Comparison of ENCODE assay signal across 18 cellular contexts in the genomic region with DNA sequence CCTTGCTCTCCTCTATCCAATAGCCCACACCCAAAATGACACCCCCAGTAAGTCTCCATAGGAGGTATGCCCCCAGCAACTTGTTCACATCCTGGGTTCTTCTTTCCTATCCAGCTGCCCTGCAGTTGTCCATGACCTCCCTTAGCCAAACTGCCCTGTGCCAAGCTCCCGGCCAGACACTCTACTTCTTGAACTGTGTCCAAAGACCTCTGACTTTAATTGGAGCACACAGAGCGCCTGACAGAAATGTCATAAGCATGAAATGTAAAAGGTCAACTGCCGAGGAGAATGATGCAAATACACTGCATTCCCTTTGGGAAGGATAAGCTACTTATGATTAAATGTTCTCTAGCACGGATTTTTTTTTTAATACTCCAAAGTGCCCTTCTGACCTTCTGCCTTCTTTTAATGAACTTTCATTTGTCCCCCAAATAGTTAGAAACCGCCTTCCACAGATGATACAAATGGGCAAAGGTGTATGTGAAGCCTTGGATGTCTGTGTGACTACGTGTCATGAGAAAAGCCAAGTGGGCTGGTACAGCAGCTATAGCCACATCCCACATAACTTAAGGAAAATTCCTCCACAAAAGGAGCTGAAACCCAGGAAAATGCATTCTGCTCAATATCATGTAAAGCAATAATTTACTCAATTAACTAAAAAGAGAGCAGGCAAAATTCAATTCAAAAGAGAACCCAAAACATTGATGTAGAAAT. TPM values are rescaled to one million over a fixed set of nuclear protein-coding genes. Genes with fewer than 3 reads are reported as not detected.
DNase-seq lines count a peak whose midpoint lies in the region; ATAC-seq, FAIRE-seq and TF ChIP-seq lines count a peak whose summit lies in the region.
"Had no signal": no experiment of that assay in that cellular context is flagged by ENCODE, and none has a peak within 500 bp of the region (broad histone marks: within the 10 kb centered on the region; RNA-seq: fewer than 3 reads in every experiment).

No MANE protein-coding gene starts in this region.

- H3K4me1 ChIP-seq in liver (ENCODE audit: control insufficient read depth in 4 of 4, insufficient read depth in 4 of 4, low read length in 3 of 4) (peaks cover 3 to 35% (median 23%) of the 10 kb centered on the region in 4 donors), HepG2 (ENCODE audit: insufficient read depth, low read length) (0 out of 2 replicates have a peak, but pooled peaks cover 7% of the 10 kb centered on the region), neural progenitor cell (peaks cover 9% of the 10 kb centered on the region), mucosa of descending colon (ENCODE audit: low read depth) (no peaks in the 10 kb centered on the region)

- ATAC-seq in HepG2 (no peak), GM19463 (IDR thresholded peaks at IDR 0.05; ENCODE audit: unreplicated experiment) (no peak), mucosa of descending colon (no peak)
- ATAC-seq: PC-3 had no signal

- no peak overlapping the region for H3K4me3 ChIP-seq in liver (ENCODE audit: low read depth in 1 of 3, low read length in 3 of 3)
- no peak overlapping the region for H3K4me3 ChIP-seq in HepG2 (replicated peaks in 1 of 3; ENCODE audit: insufficient read depth in 1 of 3, low read depth in 2 of 3, low read length in 3 of 3)
- H3K4me3 ChIP-seq in fibroblast of villous mesenchyme (ENCODE audit: low read depth, low read length), result no peak overlapping the region
- no peak overlapping the region for H3K4me3 ChIP-seq in neural progenitor cell
- H3K4me3 ChIP-seq in mucosa of descending colon, result no peak overlapping the region

- H3K4me1 Mint-ChIP-seq in neural progenitor cell, result peaks cover 36% of the 10 kb centered on the region

- 30% methylated on average over 6 of the region's 6 CpGs for WGBS in liver
- WGBS in HepG2 (ENCODE audit: low lambda C conversion rate), result 93% methylated on average over 6 of the region's 6 CpGs

- intact Hi-C loops in HepG2 (cut with micrococcal nuclease; ENCODE audit: unreplicated experiment), result no loop called here
- intact Hi-C loops in mucosa of descending colon (cut with DNase I, micrococcal nuclease), result no loop called here

- POLR2A ChIA-PET in HepG2 (lab: Yijun Ruan, JAX), result no interaction called here

- TF ChIP-seq POLR2A in HepG2 (IDR thresholded peaks at IDR 0.05; ENCODE audit: insufficient read depth in 1 of 2, low read depth in 2 of 2, low read length in 2 of 2), result no peak

- BruUV-seq in HepG2 (replicated peaks; lab: Mats Ljungman, UMichigan), result no TSS peak

- peak; percentile 45 to 47 for TF ChIP-seq RAD21 in liver (IDR thresholded peaks at IDR 0.05)
- no peak for TF ChIP-seq RAD21 in HepG2 (CRISPR knock-in tag; IDR thresholded peaks at IDR 0.05)

- H3K27me3 Mint-ChIP-seq in neural progenitor cell (ENCODE audit: insufficient read depth, low read depth), result peaks cover 2% of the 10 kb centered on the region

- TF ChIP-seq CTCF in liver (IDR thresholded peaks at IDR 0.05; ENCODE audit: low read depth, low read length, missing input control) (no peak), HepG2 (CRISPR knock-in tag; IDR thresholded peaks at IDR 0.05) (no peak), fibroblast of villous mesenchyme (IDR thresholded peaks at IDR 0.05; ENCODE audit: insufficient read depth, low read depth, low read length) (no peak), neural progenitor cell (IDR thresholded peaks at IDR 0.05) (no peak), mucosa of descending colon (IDR thresholded peaks at IDR 0.05) (no peak)

- no peak for FAIRE-seq in HepG2 (lab: Jason Lieb, UNC)

- in situ Hi-C loops in HepG2 (cut with HindIII; ENCODE audit: extremely low pct_ligation_motif_present, low pct_unique_long_range_greater_than_20kb), result no loop called here

- H3K27ac Mint-ChIP-seq in neural progenitor cell, result peak overlapping the region; percentile 58

- H2AFZ ChIP-seq in HepG2 (ENCODE audit: low read length), result no peak overlapping the region
- H2AFZ ChIP-seq in neural progenitor cell (replicated peaks), result no peak overlapping the region

- H3K4me2 ChIP-seq in HepG2 (ENCODE audit: low read depth, low read length) (no peak overlapping the region), neural progenitor cell (no peak overlapping the region)

- no peaks in the 10 kb centered on the region for H3K27me3 ChIP-seq in liver (ENCODE audit: control insufficient read depth in 4 of 4, insufficient read depth in 4 of 4, low read length in 3 of 4)
- no peaks in the 10 kb centered on the region for H3K27me3 ChIP-seq in HepG2 (ENCODE audit: control insufficient read depth in 1 of 2, insufficient read depth in 2 of 2, low read length in 2 of 2)
- H3K27me3 ChIP-seq in neural progenitor cell, result no peaks in the 10 kb centered on the region

- no peaks in the 10 kb centered on the region for H3F3A ChIP-seq in neural progenitor cell (ENCODE audit: low read depth)

- CTCF ChIA-PET in HepG2 (lab: Yijun Ruan, JAX; ENCODE audit: low intra/inter-chr PET ratio, low total read pairs), result no interaction called here

- DNase-seq in HepG2 (ENCODE audit: low spot score), result no peak
- peak; percentile 65 for DNase-seq in fibroblast of villous mesenchyme (ENCODE audit: low read depth)
- DNase-seq in neural progenitor cell (ENCODE audit: low spot score), result no peak
- no peak for DNase-seq in nucleus accumbens (lab: John Stamatoyannopoulos, UW)
- no peak for DNase-seq in T1000 (lab: John Stamatoyannopoulos, UW)
- DNase-seq in mucosa of descending colon, result no peak
- DNase-seq: ACHN; activated CD4-positive, CD25-positive, alpha-beta regulatory T cell; activated CD8-positive, alpha-beta memory T cell treated with anti-CD3 and anti-CD28 coated beads, Interleukin-2, amount 50 U/mL, for 4 hours; activated naive CD4-positive, alpha-beta T cell treated with anti-CD3 and anti-CD28 coated beads, Interleukin-2, amount 50 U/mL, for 16 hours; cerebellar nuclear complex; NCI-H146; NCI-H446 treated with DMSO at 0.1 percent for 48 hours; PC-3; stimulated activated naive CD4-positive, alpha-beta T cell; SW 1271 had no signal

- no peak overlapping the region for H3K4me3 Mint-ChIP-seq in neural progenitor cell

- H3K9me3 ChIP-seq in liver (ENCODE audit: control insufficient read depth in 4 of 4, low read length in 3 of 4) (no peaks in the 10 kb centered on the region), HepG2 (ENCODE audit: low read length) (no peaks in the 10 kb centered on the region), neural progenitor cell (ENCODE audit: low read depth) (no peaks in the 10 kb centered on the region), mucosa of descending colon (no peaks in the 10 kb centered on the region)

- H3K79me2 ChIP-seq in HepG2 (ENCODE audit: insufficient read depth, low read length) (no peaks in the 10 kb centered on the region), neural progenitor cell (ENCODE audit: low read depth) (no peaks in the 10 kb centered on the region)

- no peak overlapping the region for H3K9ac ChIP-seq in liver (ENCODE audit: low read depth in 1 of 2, low read length in 2 of 2)
- no peak overlapping the region for H3K9ac ChIP-seq in HepG2 (ENCODE audit: insufficient read depth, low read depth, low read length)
- no peak overlapping the region for H3K9ac ChIP-seq in neural progenitor cell

- H3K36me3 ChIP-seq in liver (ENCODE audit: control insufficient read depth in 4 of 4, insufficient read depth in 3 of 4, low read depth in 1 of 4, low read length in 3 of 4) (peaks cover 0 to 14% (median 13%) of the 10 kb centered on the region in 4 donors), HepG2 (replicated peaks in 1 of 2; ENCODE audit: control insufficient read depth in 1 of 2, insufficient read depth in 2 of 2, low read length in 2 of 2) (peaks cover 21 to 73% of the 10 kb centered on the region in 2 experiments), neural progenitor cell (no peaks in the 10 kb centered on the region), mucosa of descending colon (ENCODE audit: low read depth) (no peaks in the 10 kb centered on the region)

- H3K27ac ChIP-seq in liver (ENCODE audit: low read depth in 1 of 2, low read length in 2 of 2) (peak overlapping the region; percentile 48 to 67), HepG2 (ENCODE audit: extremely low read length, insufficient read depth, low read length) (no peak overlapping the region), neural progenitor cell (no peak overlapping the region)

- H3K36me3 Mint-ChIP-seq in neural progenitor cell, result no peaks in the 10 kb centered on the region

- no peaks in the 10 kb centered on the region for H3K9me3 Mint-ChIP-seq in neural progenitor cell

- H4K20me1 ChIP-seq in HepG2 (ENCODE audit: insufficient read depth, low read length) (no peaks in the 10 kb centered on the region), neural progenitor cell (ENCODE audit: low read depth) (no peaks in the 10 kb centered on the region)

- TF ChIP-seq EP300 in HepG2 (IDR thresholded peaks at IDR 0.05; ENCODE audit: low read depth in 2 of 2, low read length in 2 of 2), result no peak
- no peak for TF ChIP-seq EP300 in HepG2 (CRISPR knock-in tag; IDR thresholded peaks at IDR 0.05; ENCODE audit: borderline replicate concordance)

RNA-seq across cellular contexts. Expression of a gene that starts 26.7 kb away (rescaled TPM):
- total RNA-seq in liver, result 10 to 100 TPM; 18.3 to 20.6 TPM
- 10 to 100 TPM in 1 of 2 donors, 1 to 10 TPM in 1; 9.7 to 24.0 TPM for polyA plus RNA-seq in liver
- 31.1 and 42.0 TPM in 2 replicates for total RNA-seq in HepG2 (2016; rRNA removed; fragmentation: Illumina TruSeq; extraction: Trizol)
- total RNA-seq in HepG2 (2016; cell fraction: cytosol; rRNA removed; fragmentation: Illumina TruSeq; extraction: Trizol; ENCODE audit: low read depth), result 10.3 and 11.6 TPM in 2 replicates
- total RNA-seq in HepG2 (2016; cell fraction: insoluble cytoplasmic fraction; rRNA removed; fragmentation: Illumina TruSeq; extraction: Trizol), result 30.7 and 39.5 TPM in 2 replicates
- 24.2 and 24.3 TPM in 2 replicates for total RNA-seq in HepG2 (2016; cell fraction: membrane; rRNA removed; fragmentation: Illumina TruSeq; extraction: Trizol)
- total RNA-seq in HepG2 (2016; cell fraction: nucleus; rRNA removed; fragmentation: Illumina TruSeq; extraction: Trizol), result 26.7 and 29.8 TPM in 2 replicates
- 4.6 and 5.5 TPM in 2 replicates for polyA plus RNA-seq in HepG2 (2011; rRNA removed)
- polyA plus RNA-seq in HepG2 (2011; cell fraction: cytosol; rRNA removed), result 2.7 and 3.8 TPM in 2 replicates
- 4.6 and 6.1 TPM in 2 replicates for polyA plus RNA-seq in HepG2 (2011; cell fraction: nucleus; rRNA removed)
- polyA plus RNA-seq in HepG2 (2012), result 6.5 and 16.7 TPM in 2 replicates
- polyA plus RNA-seq in HepG2 (2016; cell fraction: cytosol; fragmentation: Illumina TruSeq; extraction: Trizol; ENCODE audit: low read depth), result 6.7 and 7.6 TPM in 2 replicates
- 47.1 and 47.2 TPM in 2 replicates for polyA plus RNA-seq in HepG2 (2016; cell fraction: insoluble cytoplasmic fraction; fragmentation: Illumina TruSeq; extraction: Trizol; ENCODE audit: low read depth)
- 16.3 and 16.4 TPM in 2 replicates for polyA plus RNA-seq in HepG2 (2016; cell fraction: membrane; fragmentation: Illumina TruSeq; extraction: Trizol; ENCODE audit: low read depth)
- 32.5 and 34.5 TPM in 2 replicates for polyA plus RNA-seq in HepG2 (2016; cell fraction: nucleus; fragmentation: Illumina TruSeq; extraction: Trizol; ENCODE audit: insufficient read depth, low read depth)
- polyA minus RNA-seq in HepG2 (2011; rRNA and poly(A)+ RNA removed; ENCODE audit: low replicate concordance), result 1.1 and 7.9 TPM in 2 replicates
- polyA minus RNA-seq in HepG2 (2011; cell fraction: cytosol; rRNA and poly(A)+ RNA removed), result 4.4 and 5.5 TPM in 2 replicates
- polyA minus RNA-seq in HepG2 (2011; cell fraction: nucleus; rRNA and poly(A)+ RNA removed), result 20.3 and 20.6 TPM in 2 replicates
- total RNA-seq in fibroblast of villous mesenchyme, result 6.8 and 16.8 TPM in 2 replicates
- total RNA-seq in neural progenitor cell (ENCODE audit: low replicate concordance), result not detected in 2 replicates
- total RNA-seq in mucosa of descending colon, result 1 to 10 TPM; 1.6 to 4.4 (median 4.3) TPM

Comparison
In these comparisons a context has a peak if more than half of its experiments do, and no peak if none do; other contexts are left out.
1. H3K27ac ChIP-seq: peak in liver (2 of 2); none in HepG2 (single experiment) and neural progenitor cell (single experiment).